In genomic region chr2:174729797-174730529, GRCh38 we compare ENCODE assay signal across 8 cellular contexts. TPM values are rescaled to one million over a fixed set of nuclear protein-coding genes. Genes with fewer than 3 reads are reported as not detected.
DNase-seq lines count a peak whose midpoint lies in the region; TF ChIP-seq lines count a peak whose summit lies in the region.

No MANE protein-coding gene starts in this region.

- no peaks in the 10 kb centered on the region for H3K4me1 ChIP-seq in DOHH2 (ENCODE audit: control insufficient read depth, low read length)
- peaks cover 9% of the 10 kb centered on the region for H3K4me1 ChIP-seq in mononuclear cell (ENCODE audit: insufficient read depth, low read length)
- peaks cover 1 to 18% (median 15%) of the 10 kb centered on the region in 5 donors for H3K4me1 ChIP-seq in subcutaneous abdominal adipose tissue (ENCODE audit: control insufficient read depth in 5 of 5, insufficient read depth in 5 of 5, low read length in 5 of 5)

- H3K27me3 ChIP-seq in DOHH2 (ENCODE audit: control insufficient read depth, low read length) (peaks cover 16% of the 10 kb centered on the region), mononuclear cell (ENCODE audit: insufficient read depth, low read length) (peaks cover 59% of the 10 kb centered on the region), subcutaneous abdominal adipose tissue (ENCODE audit: control insufficient read depth in 5 of 5, insufficient read depth in 4 of 5, low read length in 5 of 5) (peaks cover 0 to 13% (median 2%) of the 10 kb centered on the region in 5 donors)

- H3K4me3 ChIP-seq in DOHH2 (ENCODE audit: low read length) (no peak overlapping the region), WI38 (ENCODE audit: low read depth, low read length) (peak overlapping the region; percentile 44), mononuclear cell (ENCODE audit: low read length) (peak overlapping the region; percentile 20), subcutaneous abdominal adipose tissue (ENCODE audit: low read depth in 1 of 5, low read length in 5 of 5) (peak overlapping the region; percentile 58 to 77 (median 76))

- H3K4me2 ChIP-seq in DOHH2 (ENCODE audit: low read length): peak overlapping the region; percentile 30; the same call in 1 of the 2 replicates

- H3F3A ChIP-seq in DOHH2 (ENCODE audit: control insufficient read depth, insufficient read depth): no peaks in the 10 kb centered on the region

- H3K9me3 ChIP-seq in DOHH2 (ENCODE audit: control insufficient read depth, insufficient read depth, low read length): no peaks in the 10 kb centered on the region
- H3K9me3 ChIP-seq in mononuclear cell (ENCODE audit: low read depth, low read length): no peaks in the 10 kb centered on the region
- no peaks in the 10 kb centered on the region for H3K9me3 ChIP-seq in subcutaneous abdominal adipose tissue (ENCODE audit: control insufficient read depth in 5 of 5, low read length in 5 of 5)

- H3K9ac ChIP-seq in subcutaneous abdominal adipose tissue (ENCODE audit: low read length in 5 of 5): peak overlapping the region in 3 of 5 donors; percentile 53 to 75 (median 60)

- H3K79me2 ChIP-seq in DOHH2 (ENCODE audit: control insufficient read depth, low read length): no peaks in the 10 kb centered on the region

- peak; percentile 22 for DNase-seq in effector CD8-positive, alpha-beta T cell (lab: John Stamatoyannopoulos, UW)
- no peak for DNase-seq in NCI-H2196 treated with DMSO at 0.1 percent for 48 hours (lab: John Stamatoyannopoulos, UW; ENCODE audit: unreplicated experiment)
- DNase-seq in middle frontal gyrus (ENCODE audit: extremely low spot score, low spot score): no peak
- no peak for DNase-seq in NCI-H345 treated with DMSO at 0.1 percent for 48 hours (lab: John Stamatoyannopoulos, UW; ENCODE audit: unreplicated experiment)

- H3K36me3 ChIP-seq in DOHH2 (ENCODE audit: control insufficient read depth, low read length) (no peaks in the 10 kb centered on the region), subcutaneous abdominal adipose tissue (ENCODE audit: control insufficient read depth in 5 of 5, insufficient read depth in 5 of 5, low read length in 5 of 5) (no peaks in the 10 kb centered on the region)

- H3K9me2 ChIP-seq in DOHH2 (replicated peaks; ENCODE audit: control insufficient read depth, low read length): no peaks in the 10 kb centered on the region

- H3K27ac ChIP-seq in DOHH2 (ENCODE audit: low read depth, low read length) (no peak overlapping the region), subcutaneous abdominal adipose tissue (ENCODE audit: low read depth, low read length) (no peak overlapping the region)

- TF ChIP-seq CTCF in DOHH2 (IDR thresholded peaks at IDR 0.05; ENCODE audit: low read depth, low read length, poor library complexity, severe bottlenecking) (no peak), WI38 (IDR thresholded peaks at IDR 0.05; ENCODE audit: low read depth, low read length) (no peak)

- no peaks in the 10 kb centered on the region for H4K20me1 ChIP-seq in DOHH2 (ENCODE audit: control insufficient read depth, insufficient read depth, low read depth, low read length)

RNA-seq across cellular contexts. Expression of gene CHRNA1, which starts 34.3 kb away (rescaled TPM):
- total RNA-seq in mononuclear cell: 0.21 TPM
